Comparison of ENCODE assay signal across 18 cellular contexts in genomic region chr10:4503076-4503475, GRCh38.
"Had no signal": no experiment of that assay in that cellular context is flagged by ENCODE, and none has a peak within 500 bp of the region (broad histone marks: within the 10 kb centered on the region; RNA-seq: fewer than 3 reads in every experiment).

No MANE protein-coding gene starts in this region.

- H3K4me3 ChIP-seq: esophagus squamous epithelium, lung, mucosa of descending colon, suprapubic skin, upper lobe of left lung had no signal

- H3K4me3 Mint-ChIP-seq: immature natural killer cell; natural killer cell treated with Interleukin-12 subunit alpha and Interleukin-12 subunit beta and Interleukin-15 and Interleukin-18, amount 100 ng/mL, for 72 hours; T-helper 17 cell had no signal

- H3K36me3 Mint-ChIP-seq: activated naive CD4-positive, alpha-beta T cell treated with anti-CD3 and anti-CD28 coated beads, Interleukin-2, amount 50 U/mL, for 72 hours; immature natural killer cell; natural killer cell treated with Interleukin-12 subunit alpha and Interleukin-12 subunit beta and Interleukin-15 and Interleukin-18, amount 100 ng/mL, for 72 hours had no signal

- DNase-seq: activated CD4-positive, alpha-beta T cell treated with anti-CD3 and anti-CD28 coated beads, Interleukin-2, amount 50 U/mL, for 1 hour; anterior cingulate cortex; esophagus squamous epithelium; hypothalamus; immature natural killer cell; left colon; mucosa of descending colon; occipital lobe; stimulated activated CD4-positive, alpha-beta T cell treated with anti-CD3 and anti-CD28 coated beads, Interleukin-4, amount 100 ng/mL, for 1 hour; stimulated activated CD8-positive, alpha-beta memory T cell treated with anti-CD3 and anti-CD28 coated beads, Interleukin-4, amount 100 ng/mL, for 48 hours; stimulated activated naive CD8-positive, alpha-beta T cell treated with anti-CD3 and anti-CD28 coated beads, Interleukin-15, Interleukin-2, amounts not matched to agents 100 U/mL and 50 U/mL, for 24 hours; T-helper 17 cell; upper lobe of left lung had no signal

- ATAC-seq: activated naive CD4-positive, alpha-beta T cell treated with anti-CD3 and anti-CD28 coated beads, Interleukin-2, amount 50 U/mL, for 72 hours; left colon; mucosa of descending colon; natural killer cell treated with Interleukin-12 subunit alpha and Interleukin-12 subunit beta and Interleukin-15 and Interleukin-18, amount 100 ng/mL, for 72 hours; sciatic nerve; stimulated activated naive CD8-positive, alpha-beta T cell treated with anti-CD3 and anti-CD28 coated beads, Interleukin-15, Interleukin-2, amounts not matched to agents 100 U/mL and 50 U/mL, for 24 hours; T-helper 17 cell had no signal

- H3K27ac ChIP-seq: esophagus squamous epithelium, suprapubic skin, upper lobe of left lung had no signal

- H3K27ac Mint-ChIP-seq: activated naive CD4-positive, alpha-beta T cell treated with anti-CD3 and anti-CD28 coated beads, Interleukin-2, amount 50 U/mL, for 72 hours; immature natural killer cell; natural killer cell treated with Interleukin-12 subunit alpha and Interleukin-12 subunit beta and Interleukin-15 and Interleukin-18, amount 100 ng/mL, for 72 hours; T-helper 17 cell had no signal

- H3K27me3 ChIP-seq: esophagus squamous epithelium, suprapubic skin, upper lobe of left lung had no signal

- H3K4me1 Mint-ChIP-seq: immature natural killer cell, T-helper 17 cell had no signal

- H3K36me3 ChIP-seq: esophagus squamous epithelium, suprapubic skin, upper lobe of left lung had no signal

- H3K9me3 Mint-ChIP-seq: activated naive CD4-positive, alpha-beta T cell treated with anti-CD3 and anti-CD28 coated beads, Interleukin-2, amount 50 U/mL, for 72 hours; immature natural killer cell; natural killer cell treated with Interleukin-12 subunit alpha and Interleukin-12 subunit beta and Interleukin-15 and Interleukin-18, amount 100 ng/mL, for 72 hours had no signal

- H3K9me3 ChIP-seq: esophagus squamous epithelium, mucosa of descending colon, suprapubic skin, upper lobe of left lung had no signal

- H3K27me3 Mint-ChIP-seq: T-helper 17 cell had no signal
